In the genomic region with DNA sequence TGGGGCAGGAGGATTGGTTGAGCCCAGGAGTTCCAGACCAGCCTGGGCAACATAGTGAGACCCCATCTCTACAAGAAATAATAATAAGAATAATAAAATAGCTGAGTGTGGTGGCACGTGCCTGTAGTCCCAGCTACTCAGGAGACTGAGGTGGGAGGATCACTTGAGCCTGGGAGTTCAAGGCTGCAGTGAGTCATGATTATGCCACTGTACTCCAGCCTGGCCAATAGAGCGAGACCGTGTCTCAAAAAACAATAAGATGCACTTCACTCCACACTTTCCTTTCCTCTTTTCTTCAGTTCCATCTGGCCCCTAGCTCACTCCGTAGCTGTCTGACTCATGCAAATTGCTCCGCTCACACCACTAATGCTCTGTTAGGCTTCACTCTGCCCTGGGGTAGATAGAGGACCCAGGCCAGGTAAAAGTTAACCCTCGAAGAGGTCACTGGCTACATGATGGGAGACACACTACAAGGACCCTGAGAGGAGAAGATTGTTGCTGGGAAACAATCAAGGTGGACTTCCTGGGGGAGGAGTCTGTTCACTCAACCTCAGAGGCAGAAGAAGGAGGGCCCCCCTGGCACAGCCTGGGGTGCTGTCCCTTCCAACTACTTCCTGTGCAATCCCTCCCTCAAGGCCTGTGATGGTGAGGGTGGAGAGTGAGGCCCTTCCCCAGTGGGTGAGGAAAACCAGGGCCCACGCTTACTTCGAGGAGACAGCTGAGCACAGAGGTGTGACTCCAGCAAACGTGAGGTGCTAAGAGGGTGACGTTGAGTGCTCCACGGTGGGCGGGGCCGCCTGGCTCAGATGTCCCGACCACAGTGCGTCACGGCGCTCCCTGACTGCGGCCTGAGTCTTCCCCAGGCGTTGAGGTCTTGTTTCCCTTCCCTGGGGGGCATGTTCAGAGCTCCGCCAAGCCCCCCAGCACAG, we compare ENCODE assay signal across 8 cellular contexts. TPM values are rescaled to one million over a fixed set of nuclear protein-coding genes. Genes with fewer than 3 reads are reported as not detected.
DNase-seq lines count a peak whose midpoint lies in the region; ATAC-seq and TF ChIP-seq lines count a peak whose summit lies in the region.

No MANE protein-coding gene starts in this region.

- no peaks in the 10 kb centered on the region for H3K9me3 ChIP-seq in gastrocnemius medialis

- H3K36me3 ChIP-seq in gastrocnemius medialis: no peaks in the 10 kb centered on the region

- peaks cover 0 to under 1% of the 10 kb centered on the region in 2 donors for H3K4me1 ChIP-seq in gastrocnemius medialis

- no peak overlapping the region for H3K27ac ChIP-seq in gastrocnemius medialis

- no peak for TF ChIP-seq CTCF in gastrocnemius medialis (IDR thresholded peaks at IDR 0.05 in 4 of 5, conservative IDR thresholded peaks at IDR 0.05 in 1 of 5)

- ATAC-seq in GM21526 (IDR thresholded peaks at IDR 0.05; ENCODE audit: low FRiP score, unreplicated experiment) (peak; percentile 42), HG02571 (IDR thresholded peaks at IDR 0.05; ENCODE audit: unreplicated experiment) (no peak), gastrocnemius medialis (no peak)

- intact Hi-C loops in gastrocnemius medialis (cut with DNase I; ENCODE audit: low total_unique reads): no loop called here

- H3K27me3 ChIP-seq in gastrocnemius medialis: no peaks in the 10 kb centered on the region

- H3K4me3 ChIP-seq in GM08714 (ENCODE audit: low read length) (peak overlapping the region; percentile 46; the same call in 1 of the 2 replicates), gastrocnemius medialis (no peak overlapping the region)

- no peak for TF ChIP-seq POLR2A in gastrocnemius medialis (IDR thresholded peaks at IDR 0.05)

- in situ Hi-C loops in gastrocnemius medialis (cut with MboI; ENCODE audit: low sequenced_read_pairs in 4 of 4): loop anchor here (10.0 to 25.0 kb wide), 3 partner anchors 103 to 340 kb away; partner anchors contain the start of genes GPR108 (in 1 of the 4) and TRIP10 (in 1 of the 4)

- DNase-seq in MV-4-11 (lab: John Stamatoyannopoulos, UW) (peak; percentile 99), gastrocnemius medialis (no peak), NCI-H1930 (lab: John Stamatoyannopoulos, UW) (no peak)
- peak; percentile 48 for DNase-seq in activated gamma-delta T cell treated with anti-CD3 and anti-CD28 coated beads, Interleukin-2, amount 50 U/mL, for 16 hours (ENCODE audit: low read depth)
- peak; percentile 48 to 67 for DNase-seq in stimulated activated CD8-positive, alpha-beta memory T cell treated with anti-CD3 and anti-CD28 coated beads, Interleukin-2, amount 100 ng/mL, for 1 hour (ENCODE audit: low read depth in 2 of 2)

RNA-seq across cellular contexts. Expression of gene TNFSF9, which starts 8.8 kb away (rescaled TPM):
- 1 to 10 TPM in 2 of 4 donors, not detected in 2; 1.1 to 1.8 TPM for total RNA-seq in gastrocnemius medialis

RNA-seq across cellular contexts. Expression of gene TUBB4A, which starts 19.9 kb away (rescaled TPM):
- total RNA-seq in gastrocnemius medialis: 1 to 10 TPM; 1.7 to 2.5 (median 2.0) TPM

RNA-seq across cellular contexts. Expression of gene DENND1C, which starts 40.4 kb away (rescaled TPM):
- total RNA-seq in gastrocnemius medialis: 1 to 10 TPM in 1 of 4 donors, under 1 TPM in 2, not detected in 1; 0.27 to 1.2 (median 0.29) TPM

RNA-seq across cellular contexts. Expression of gene CRB3, which starts 57.9 kb away (rescaled TPM):
- total RNA-seq in gastrocnemius medialis: under 1 TPM in 1 of 4 donors, not detected in 3; 0.75 TPM

Comparison
In these comparisons a context has a peak if more than half of its experiments do, and no peak if none do; other contexts are left out.
1. DNase-seq: peak in MV-4-11 (single experiment), activated gamma-delta T cell treated with anti-CD3 and anti-CD28 coated beads, Interleukin-2, amount 50 U/mL, for 16 hours (single experiment) and stimulated activated CD8-positive, alpha-beta memory T cell treated with anti-CD3 and anti-CD28 coated beads, Interleukin-2, amount 100 ng/mL, for 1 hour (2 of 2); none in gastrocnemius medialis (0 of 2) and NCI-H1930 (0 of 2).